Comparison of ENCODE assay signal across 8 cellular contexts in the genomic region with DNA sequence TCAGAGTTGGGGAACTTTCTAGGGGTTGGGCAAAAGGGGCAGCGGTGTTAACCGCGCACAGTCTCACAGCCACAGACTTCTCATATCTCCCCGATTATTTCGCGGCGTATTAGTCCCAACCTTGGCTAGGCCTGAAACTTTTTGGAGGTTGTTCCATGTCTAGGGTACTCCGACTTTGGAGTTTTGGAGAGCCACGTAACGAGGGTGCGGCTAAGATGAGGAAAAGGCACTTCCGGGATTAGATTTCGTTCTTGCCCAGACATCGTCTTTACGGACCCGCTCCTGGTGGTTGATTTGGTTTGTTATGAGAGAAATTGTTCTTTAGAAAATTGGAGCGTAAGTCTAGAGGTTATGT. TPM values are rescaled to one million over a fixed set of nuclear protein-coding genes. Genes with fewer than 3 reads are reported as not detected.
DNase-seq lines count a peak whose midpoint lies in the region; ATAC-seq and TF ChIP-seq lines count a peak whose summit lies in the region.

No MANE protein-coding gene starts in this region.

- H2AFZ ChIP-seq in KMS-11 (ENCODE audit: low read depth), result peak overlapping the region; percentile 47; the same call in 1 of the 2 replicates

- peaks cover 17% of the 10 kb centered on the region in 2 donors for H3K36me3 Mint-ChIP-seq in activated naive CD4-positive, alpha-beta T cell treated with anti-CD3 and anti-CD28 coated beads, Interleukin-2, amount 50 U/mL, for 72 hours
- H3K36me3 Mint-ChIP-seq in stimulated activated effector memory CD8-positive, alpha-beta T cell treated with anti-CD3 and anti-CD28 coated beads, Interleukin-12 subunit alpha, Interleukin-12 subunit beta, amount 100 ng/mL, for 72 hours, result peaks cover 17% of the 10 kb centered on the region

- peak overlapping the region; percentile 81 for H3K9ac ChIP-seq in KMS-11

- no peaks in the 10 kb centered on the region for H3K9me3 ChIP-seq in DOHH2 (ENCODE audit: control insufficient read depth, insufficient read depth, low read length)
- no peaks in the 10 kb centered on the region; the same call in 1 of the 2 replicates for H3K9me3 ChIP-seq in iPS DF 6.9 (ENCODE audit: control insufficient read depth, insufficient read depth, low read length)

- H3K9me3 Mint-ChIP-seq in activated naive CD4-positive, alpha-beta T cell treated with anti-CD3 and anti-CD28 coated beads, Interleukin-2, amount 50 U/mL, for 72 hours, result no peaks in the 10 kb centered on the region
- H3K9me3 Mint-ChIP-seq in stimulated activated effector memory CD8-positive, alpha-beta T cell treated with anti-CD3 and anti-CD28 coated beads, Interleukin-12 subunit alpha, Interleukin-12 subunit beta, amount 100 ng/mL, for 72 hours, result no peaks in the 10 kb centered on the region

- peaks cover 56% of the 10 kb centered on the region for H4K20me1 ChIP-seq in DOHH2 (ENCODE audit: control insufficient read depth, insufficient read depth, low read depth, low read length)
- H4K20me1 ChIP-seq in KMS-11 (ENCODE audit: insufficient read depth), result peaks cover 15% of the 10 kb centered on the region

- H3K27ac ChIP-seq in DOHH2 (ENCODE audit: low read depth, low read length) (peak overlapping the region; percentile 37), KMS-11 (peak overlapping the region; percentile 64), iPS DF 6.9 (ENCODE audit: low read length) (no peak overlapping the region)

- peaks cover 35% of the 10 kb centered on the region for H3K4me1 ChIP-seq in DOHH2 (ENCODE audit: control insufficient read depth, low read length)
- peaks cover 23% of the 10 kb centered on the region for H3K4me1 ChIP-seq in KMS-11 (ENCODE audit: low read depth, poor library complexity, severe bottlenecking)
- no peaks in the 10 kb centered on the region for H3K4me1 ChIP-seq in iPS DF 6.9 (ENCODE audit: control insufficient read depth, insufficient read depth, low read length)

- H3F3A ChIP-seq in DOHH2 (ENCODE audit: control insufficient read depth, insufficient read depth), result no peaks in the 10 kb centered on the region

- no peaks in the 10 kb centered on the region for H3K9me2 ChIP-seq in DOHH2 (replicated peaks; ENCODE audit: control insufficient read depth, low read length)

- H3K4me1 Mint-ChIP-seq in stimulated activated effector memory CD8-positive, alpha-beta T cell treated with anti-CD3 and anti-CD28 coated beads, Interleukin-12 subunit alpha, Interleukin-12 subunit beta, amount 100 ng/mL, for 72 hours, result peaks cover 59% of the 10 kb centered on the region

- peaks cover 8% of the 10 kb centered on the region for H3K36me3 ChIP-seq in DOHH2 (ENCODE audit: control insufficient read depth, low read length)
- H3K36me3 ChIP-seq in KMS-11 (ENCODE audit: insufficient read depth), result no peaks in the 10 kb centered on the region
- H3K36me3 ChIP-seq in iPS DF 6.9 (ENCODE audit: control insufficient read depth, insufficient read depth, low read length), result no peaks in the 10 kb centered on the region

- peak overlapping the region; percentile 97 for H3K4me3 Mint-ChIP-seq in stimulated activated effector memory CD8-positive, alpha-beta T cell treated with anti-CD3 and anti-CD28 coated beads, Interleukin-12 subunit alpha, Interleukin-12 subunit beta, amount 100 ng/mL, for 72 hours

- H3K79me2 ChIP-seq in DOHH2 (ENCODE audit: control insufficient read depth, low read length), result peaks cover 90% of the 10 kb centered on the region
- H3K79me2 ChIP-seq in KMS-11 (ENCODE audit: insufficient read depth, low read depth), result peaks cover 83% of the 10 kb centered on the region

- H3K27ac Mint-ChIP-seq in activated naive CD4-positive, alpha-beta T cell treated with anti-CD3 and anti-CD28 coated beads, Interleukin-2, amount 50 U/mL, for 72 hours, result peak overlapping the region; percentile 97 to 99
- peak overlapping the region; percentile 99 for H3K27ac Mint-ChIP-seq in stimulated activated effector memory CD8-positive, alpha-beta T cell treated with anti-CD3 and anti-CD28 coated beads, Interleukin-12 subunit alpha, Interleukin-12 subunit beta, amount 100 ng/mL, for 72 hours

- peak overlapping the region; percentile 99 for H3K4me3 ChIP-seq in DOHH2 (ENCODE audit: low read length)
- no peak overlapping the region for H3K4me3 ChIP-seq in KMS-11 (IDR thresholded peaks at IDR 0.05; ENCODE audit: insufficient read depth, low read depth, low read length)
- H3K4me3 ChIP-seq in iPS DF 6.9 (ENCODE audit: low read length), result peak overlapping the region; percentile 72

- WGBS in iPS DF 6.9 (ENCODE audit: insufficient coverage, insufficient read length), result no CpG with 5 or more reads among the region's 17 CpGs

- TF ChIP-seq CTCF in DOHH2 (IDR thresholded peaks at IDR 0.05; ENCODE audit: low read depth, low read length, poor library complexity, severe bottlenecking), result no peak
- no peak for TF ChIP-seq CTCF in KMS-11 (conservative IDR thresholded peaks at IDR 0.05; ENCODE audit: low read depth, low read length)

- H3K4me2 ChIP-seq in DOHH2 (ENCODE audit: low read length) (peak overlapping the region; percentile 95), KMS-11 (peak overlapping the region; percentile 58)

- peak in 1 of 2 donors; percentile 13 for DNase-seq in activated naive CD4-positive, alpha-beta T cell treated with anti-CD3 and anti-CD28 coated beads, Interleukin-2, amount 50 U/mL, for 72 hours (ENCODE audit: low spot score in 2 of 2)
- DNase-seq in iPS DF 6.9 (ENCODE audit: low read depth, low spot score), result no peak
- no peak for DNase-seq in stimulated activated effector memory CD8-positive, alpha-beta T cell treated with anti-CD3 and anti-CD28 coated beads, Interleukin-12 subunit alpha, Interleukin-12 subunit beta, amount 100 ng/mL, for 72 hours (ENCODE audit: low spot score in 2 of 2)
- DNase-seq in iPS-NIHi7 (ENCODE audit: extremely low spot score), result no peak
- no peak for DNase-seq in hippocampal formation (lab: John Stamatoyannopoulos, UW)

- no peak for ATAC-seq in activated naive CD4-positive, alpha-beta T cell treated with anti-CD3 and anti-CD28 coated beads, Interleukin-2, amount 50 U/mL, for 72 hours
- no peak for ATAC-seq in stimulated activated effector memory CD8-positive, alpha-beta T cell treated with anti-CD3 and anti-CD28 coated beads, Interleukin-12 subunit alpha, Interleukin-12 subunit beta, amount 100 ng/mL, for 72 hours
- no peak for ATAC-seq in GM21528 (IDR thresholded peaks at IDR 0.05; ENCODE audit: low FRiP score, unreplicated experiment)

- H3K27me3 ChIP-seq in DOHH2 (ENCODE audit: control insufficient read depth, low read length) (no peaks in the 10 kb centered on the region), KMS-11 (ENCODE audit: insufficient read depth, low read depth) (no peaks in the 10 kb centered on the region), iPS DF 6.9 (ENCODE audit: control insufficient read depth, insufficient read depth, low read length) (no peaks in the 10 kb centered on the region)

RNA-seq across cellular contexts. Expression of a gene that starts 0.5 kb away (rescaled TPM):
- 10 to 100 TPM; 86.8 to 90.8 TPM for total RNA-seq in activated naive CD4-positive, alpha-beta T cell treated with anti-CD3 and anti-CD28 coated beads, Interleukin-2, amount 50 U/mL, for 72 hours

RNA-seq across cellular contexts. Expression of a gene that starts 1.1 kb away (rescaled TPM):
- 10 to 100 TPM; 42.3 to 49.8 TPM for total RNA-seq in activated naive CD4-positive, alpha-beta T cell treated with anti-CD3 and anti-CD28 coated beads, Interleukin-2, amount 50 U/mL, for 72 hours
